In genomic region chr14:91303091-91303923, GRCh38 we compare ENCODE assay signal across 9 cellular contexts. TPM values are rescaled to one million over a fixed set of nuclear protein-coding genes. Genes with fewer than 3 reads are reported as not detected.
A peak's percentile ranks its signal among the peaks of the same experiment; 100 is the strongest.
DNase-seq lines count a peak whose midpoint lies in the region; ATAC-seq and TF ChIP-seq lines count a peak whose summit lies in the region.
"Had no signal": no experiment of that assay in that cellular context is flagged by ENCODE, and none has a peak within 500 bp of the region (broad histone marks: within the 10 kb centered on the region; RNA-seq: fewer than 3 reads in every experiment).

No MANE protein-coding gene starts in this region.

- ATAC-seq in HG03097 (IDR thresholded peaks at IDR 0.05; ENCODE audit: low FRiP score, unreplicated experiment) = no peak

- H3K27ac ChIP-seq in left ventricle myocardium inferior (replicated peaks) = peak overlapping the region; percentile 63
- H3K27ac ChIP-seq: VCaP had no signal

- H3K9me3 ChIP-seq in left ventricle myocardium inferior (replicated peaks) = no peaks in the 10 kb centered on the region

- peaks cover 2% of the 10 kb centered on the region for H3K36me3 ChIP-seq in left ventricle myocardium inferior

- peak overlapping the region; percentile 37 for H3K4me3 ChIP-seq in left ventricle myocardium inferior

- DNase-seq in NCI-H1436 (lab: John Stamatoyannopoulos, UW) = peak; percentile 29
- DNase-seq in NCI-H1436 treated with DMSO at 0.1 percent for 48 hours (lab: John Stamatoyannopoulos, UW) = no peak
- DNase-seq in HuH-7 (ENCODE audit: low spot score) = peak; percentile 62
- DNase-seq in activated CD4-positive, alpha-beta T cell treated with anti-CD3 and anti-CD28 coated beads, Interleukin-2, amount 50 U/mL, for 48 hours = peak; percentile 91 to 92
- DNase-seq in left ventricle myocardium inferior = peak; percentile 57
- peak; percentile 68 to 93 for DNase-seq in stimulated activated CD8-positive, alpha-beta memory T cell treated with anti-CD3 and anti-CD28 coated beads, Interleukin-7, amount 100 ng/mL, for 48 hours (ENCODE audit: extremely low read depth in 1 of 2, low read depth in 1 of 2)
- DNase-seq in Ammon's horn (ENCODE audit: low spot score) = no peak

- intact Hi-C loops in left ventricle myocardium inferior (cut with micrococcal nuclease) = no loop called here

- peaks cover 20% of the 10 kb centered on the region for H3K4me1 ChIP-seq in left ventricle myocardium inferior

- no peak for TF ChIP-seq CTCF in left ventricle myocardium inferior (IDR thresholded peaks at IDR 0.05; ENCODE audit: borderline replicate concordance)

- peaks cover 47% of the 10 kb centered on the region for H3K27me3 ChIP-seq in left ventricle myocardium inferior (ENCODE audit: low read depth)

RNA-seq across cellular contexts. Expression of gene GPR68, which starts 58.8 kb away (rescaled TPM):
- 0.41 TPM for total RNA-seq in left ventricle myocardium inferior

Comparison
In these comparisons a context has a peak if more than half of its experiments do, and no peak if none do; other contexts are left out.
1. DNase-seq: peak in NCI-H1436 (single experiment), HuH-7 (single experiment), activated CD4-positive, alpha-beta T cell treated with anti-CD3 and anti-CD28 coated beads, Interleukin-2, amount 50 U/mL, for 48 hours (2 of 2), left ventricle myocardium inferior (single experiment) and stimulated activated CD8-positive, alpha-beta memory T cell treated with anti-CD3 and anti-CD28 coated beads, Interleukin-7, amount 100 ng/mL, for 48 hours (2 of 2); none in NCI-H1436 treated with DMSO at 0.1 percent for 48 hours (single experiment) and Ammon's horn (single experiment).